Comparison of ENCODE assay signal across 10 cellular contexts in genomic region chr2:110101911-110102774, GRCh38. TPM values are rescaled to one million over a fixed set of nuclear protein-coding genes. Genes with fewer than 3 reads are reported as not detected.
A peak's percentile ranks its signal among the peaks of the same experiment; 100 is the strongest.
DNase-seq lines count a peak whose midpoint lies in the region; ATAC-seq and TF ChIP-seq lines count a peak whose summit lies in the region.
"Had no signal": no experiment of that assay in that cellular context is flagged by ENCODE, and none has a peak within 500 bp of the region (broad histone marks: within the 10 kb centered on the region; RNA-seq: fewer than 3 reads in every experiment).

No MANE protein-coding gene starts in this region.

- no peak overlapping the region for H3K4me3 ChIP-seq in esophagus (ENCODE audit: low read depth in 1 of 2, low read length in 2 of 2)
- no peak overlapping the region for H3K4me3 ChIP-seq in neuronal stem cell (ENCODE audit: low read length in 2 of 2)

- H2BK120ac ChIP-seq in neuronal stem cell (ENCODE audit: low read depth, low read length) = no peak overlapping the region

- ATAC-seq in GM19023 (IDR thresholded peaks at IDR 0.05; ENCODE audit: unreplicated experiment) = no peak
- no peak for ATAC-seq in activated T-cell treated with anti-CD3 and anti-CD28 coated beads, Interleukin-2, amount 50 U/mL, for 72 hours (replicated peaks in 1 of 2)

- peaks cover 31% of the 10 kb centered on the region for H3K27me3 Mint-ChIP-seq in activated T-cell treated with anti-CD3 and anti-CD28 coated beads, Interleukin-2, amount 50 U/mL, for 72 hours (ENCODE audit: low read depth)

- H2BK5ac ChIP-seq in neuronal stem cell (ENCODE audit: low read length) = no peak overlapping the region

- H3K27me3 ChIP-seq in esophagus (ENCODE audit: control insufficient read depth in 1 of 2, insufficient read depth in 2 of 2, low read length in 2 of 2) = no peaks in the 10 kb centered on the region
- peaks cover 0 to 6% (median 0%) of the 10 kb centered on the region in 3 experiments for H3K27me3 ChIP-seq in neuronal stem cell (ENCODE audit: control insufficient read depth in 3 of 3, insufficient read depth in 3 of 3, low read depth in 1 of 3, low read length in 3 of 3)

- peaks cover 0 to 2% of the 10 kb centered on the region in 2 donors for H3K9me3 Mint-ChIP-seq in activated T-cell treated with anti-CD3 and anti-CD28 coated beads, Interleukin-2, amount 50 U/mL, for 72 hours

- no peak overlapping the region for H3K9ac ChIP-seq in neuronal stem cell (ENCODE audit: low read depth, low read length, poor library complexity)

- no peak overlapping the region for H3K4me3 Mint-ChIP-seq in activated T-cell treated with anti-CD3 and anti-CD28 coated beads, Interleukin-2, amount 50 U/mL, for 72 hours

- no peak overlapping the region for H3K23ac ChIP-seq in neuronal stem cell (ENCODE audit: low read depth, low read length, poor library complexity)

- H3K14ac ChIP-seq in neuronal stem cell (ENCODE audit: low read length) = peak overlapping the region; percentile 38

- CTCF ChIA-PET in RWPE1 (lab: Yijun Ruan, JAX) = no interaction called here

- no peaks in the 10 kb centered on the region for H3K36me3 Mint-ChIP-seq in activated T-cell treated with anti-CD3 and anti-CD28 coated beads, Interleukin-2, amount 50 U/mL, for 72 hours (ENCODE audit: insufficient read depth in 2 of 2)

- H2BK15ac ChIP-seq in neuronal stem cell (ENCODE audit: low read length) = no peak overlapping the region

- peaks cover 6 to 45% of the 10 kb centered on the region in 2 donors for H3K4me1 ChIP-seq in esophagus (ENCODE audit: control insufficient read depth in 2 of 2, insufficient read depth in 2 of 2, low read length in 1 of 2)
- peaks cover 0 to 1% of the 10 kb centered on the region in 2 donors for H3K4me1 ChIP-seq in neuronal stem cell (ENCODE audit: control insufficient read depth in 2 of 2, insufficient read depth in 1 of 2, low read depth in 1 of 2, low read length in 2 of 2)

- TF ChIP-seq CTCF in C4-2B (conservative IDR thresholded peaks at IDR 0.05) (no peak), RWPE1 (conservative IDR thresholded peaks at IDR 0.05; ENCODE audit: low read depth) (no peak)

- H2BK12ac ChIP-seq in neuronal stem cell (ENCODE audit: low read length) = no peak overlapping the region

- H3K18ac ChIP-seq in neuronal stem cell (ENCODE audit: low read length) = peak overlapping the region; percentile 17

- H3K27ac ChIP-seq in C4-2B = peak overlapping the region; percentile 35; the same call in 1 of the 2 replicates
- peak overlapping the region; percentile 100 for H3K27ac ChIP-seq in RWPE1
- peak overlapping the region; percentile 97 to 98 for H3K27ac ChIP-seq in esophagus (ENCODE audit: low read depth in 2 of 2, low read length in 1 of 2)
- no peak overlapping the region for H3K27ac ChIP-seq in neuronal stem cell (replicated peaks; ENCODE audit: low read length)

- no peak overlapping the region for H4K8ac ChIP-seq in neuronal stem cell (ENCODE audit: low read depth, low read length)

- H3K9me3 ChIP-seq in esophagus (ENCODE audit: control insufficient read depth in 2 of 2, insufficient read depth in 1 of 2, low read depth in 1 of 2, low read length in 1 of 2) (no peaks in the 10 kb centered on the region), neuronal stem cell (replicated peaks in 1 of 2; ENCODE audit: control insufficient read depth in 2 of 2, insufficient read depth in 1 of 2, low read depth in 1 of 2, low read length in 2 of 2) (no peaks in the 10 kb centered on the region)

- POLR2A ChIA-PET in RWPE1 (lab: Yijun Ruan, JAX; ENCODE audit: low non-redundant PET) = no interaction called here

- H3K36me3 ChIP-seq in esophagus (ENCODE audit: control insufficient read depth in 2 of 2, insufficient read depth in 2 of 2, low read length in 1 of 2) = peaks cover 0 to 2% of the 10 kb centered on the region in 2 donors
- H3K36me3 ChIP-seq in neuronal stem cell (replicated peaks in 1 of 2; ENCODE audit: control insufficient read depth in 2 of 2, insufficient read depth in 2 of 2, low read length in 2 of 2) = no peaks in the 10 kb centered on the region

- no peaks in the 10 kb centered on the region for H3K79me1 ChIP-seq in neuronal stem cell (ENCODE audit: low read depth, low read length)

- H3K4me2 ChIP-seq in neuronal stem cell (ENCODE audit: insufficient read depth, low read length, poor library complexity, severe bottlenecking) = no peak overlapping the region

- H3K4ac ChIP-seq in neuronal stem cell (ENCODE audit: low read length) = no peak overlapping the region

- whole genome bisulfite sequencing in esophagus, 2 donors = 53 to 56% methylated on average over 9 of the region's 9 CpGs
- WGBS in neuronal stem cell (ENCODE audit: extremely low coverage in 2 of 2, insufficient read length in 2 of 2, insufficient replicate concordance in 1 of 2), 2 donors = no CpG with 5 or more reads among the region's 9 CpGs

- peak; percentile 64 for DNase-seq in RWPE1 (ENCODE audit: low spot score)
- DNase-seq in neuronal stem cell (ENCODE audit: low spot score) = no peak
- no peak for DNase-seq in NCI-H187 (lab: John Stamatoyannopoulos, UW)
- DNase-seq in activated T-cell treated with anti-CD3 and anti-CD28 coated beads, Interleukin-2, amount 50 U/mL, for 72 hours = no peak
- DNase-seq in activated gamma-delta T cell (lab: John Stamatoyannopoulos, UW) = no peak
- DNase-seq: H7 had no signal

- H3K4me1 Mint-ChIP-seq in activated T-cell treated with anti-CD3 and anti-CD28 coated beads, Interleukin-2, amount 50 U/mL, for 72 hours (ENCODE audit: low read depth) = peaks cover 21% of the 10 kb centered on the region

- H2AFZ ChIP-seq in neuronal stem cell (ENCODE audit: low read length) = peak overlapping the region; percentile 64

- H4K91ac ChIP-seq in neuronal stem cell (ENCODE audit: low read depth, low read length, poor library complexity) = no peak overlapping the region

- no peak overlapping the region for H3K27ac Mint-ChIP-seq in activated T-cell treated with anti-CD3 and anti-CD28 coated beads, Interleukin-2, amount 50 U/mL, for 72 hours

- H2AK5ac ChIP-seq in neuronal stem cell (ENCODE audit: low read depth, low read length) = peak overlapping the region; percentile 35

RNA-seq across cellular contexts. Expression of gene MALL, which starts 13.5 kb away (rescaled TPM):
- polyA plus RNA-seq in esophagus = 100 to 1,000 TPM; 235 to 264 TPM
- polyA plus RNA-seq in neuronal stem cell (2013, experiment 1 of 2) = 2.7 TPM
- polyA plus RNA-seq in neuronal stem cell (2013, experiment 2 of 2) = 3.0 TPM
- total RNA-seq in activated T-cell treated with anti-CD3 and anti-CD28 coated beads, Interleukin-2, amount 50 U/mL, for 72 hours = under 1 TPM in 1 of 2 donors, not detected in 1; 0.17 TPM
- total RNA-seq: T-helper 2 cell treated with Interferon-gamma antibody and Interleukin-4, amounts not matched to agents 100 ng/mL and 5 ng/mL, for 36 hours had no signal
